Comparison of ENCODE assay signal across 2 cellular contexts in genomic region chr22:20619042-20619892, GRCh38.
TF ChIP-seq lines count a peak whose summit lies in the region.

No MANE protein-coding gene starts in this region.

TF ChIP-seq in HepG2, 621 proteins besides CTCF, POLR2A, EP300 and RAD21 (continued from another document):
- no peak for TF ChIP-seq RXRB (CRISPR knock-in tag; IDR thresholded peaks at IDR 0.05; ENCODE audit: borderline replicate concordance)
- peak; percentile 63 for TF ChIP-seq CEBPB (IDR thresholded peaks at IDR 0.05; ENCODE audit: borderline replicate concordance, low read depth, low read length)
- no peak for TF ChIP-seq ATF6 (CRISPR knock-in tag; conservative IDR thresholded peaks at IDR 0.05)

TF ChIP-seq in K562, 482 proteins besides CTCF, POLR2A, EP300 and RAD21 (continued from another document):
- peak; percentile 34 for TF ChIP-seq PRDM10 (IDR thresholded peaks at IDR 0.05; ENCODE audit: partially characterized antibody)
- TF ChIP-seq, protein P1, sequence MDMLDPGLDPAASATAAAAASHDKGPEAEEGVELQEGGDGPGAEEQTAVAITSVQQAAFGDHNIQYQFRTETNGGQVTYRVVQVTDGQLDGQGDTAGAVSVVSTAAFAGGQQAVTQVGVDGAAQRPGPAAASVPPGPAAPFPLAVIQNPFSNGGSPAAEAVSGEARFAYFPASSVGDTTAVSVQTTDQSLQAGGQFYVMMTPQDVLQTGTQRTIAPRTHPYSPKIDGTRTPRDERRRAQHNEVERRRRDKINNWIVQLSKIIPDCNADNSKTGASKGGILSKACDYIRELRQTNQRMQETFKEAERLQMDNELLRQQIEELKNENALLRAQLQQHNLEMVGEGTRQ (CRISPR knock-in tag; IDR thresholded peaks at IDR 0.05): 0 out of 2 replicates have a peak, but pooled peaks have one; percentile 1
- TF ChIP-seq ESRRA (IDR thresholded peaks at IDR 0.05; ENCODE audit: borderline replicate concordance, low read depth): no peak
- TF ChIP-seq, protein P2, sequence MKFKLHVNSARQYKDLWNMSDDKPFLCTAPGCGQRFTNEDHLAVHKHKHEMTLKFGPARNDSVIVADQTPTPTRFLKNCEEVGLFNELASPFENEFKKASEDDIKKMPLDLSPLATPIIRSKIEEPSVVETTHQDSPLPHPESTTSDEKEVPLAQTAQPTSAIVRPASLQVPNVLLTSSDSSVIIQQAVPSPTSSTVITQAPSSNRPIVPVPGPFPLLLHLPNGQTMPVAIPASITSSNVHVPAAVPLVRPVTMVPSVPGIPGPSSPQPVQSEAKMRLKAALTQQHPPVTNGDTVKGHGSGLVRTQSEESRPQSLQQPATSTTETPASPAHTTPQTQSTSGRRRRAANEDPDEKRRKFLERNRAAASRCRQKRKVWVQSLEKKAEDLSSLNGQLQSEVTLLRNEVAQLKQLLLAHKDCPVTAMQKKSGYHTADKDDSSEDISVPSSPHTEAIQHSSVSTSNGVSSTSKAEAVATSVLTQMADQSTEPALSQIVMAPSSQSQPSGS (CRISPR knock-in tag; IDR thresholded peaks at IDR 0.05): peak; percentile 62; the same call in 1 of the 2 replicates
- TF ChIP-seq, protein P3, sequence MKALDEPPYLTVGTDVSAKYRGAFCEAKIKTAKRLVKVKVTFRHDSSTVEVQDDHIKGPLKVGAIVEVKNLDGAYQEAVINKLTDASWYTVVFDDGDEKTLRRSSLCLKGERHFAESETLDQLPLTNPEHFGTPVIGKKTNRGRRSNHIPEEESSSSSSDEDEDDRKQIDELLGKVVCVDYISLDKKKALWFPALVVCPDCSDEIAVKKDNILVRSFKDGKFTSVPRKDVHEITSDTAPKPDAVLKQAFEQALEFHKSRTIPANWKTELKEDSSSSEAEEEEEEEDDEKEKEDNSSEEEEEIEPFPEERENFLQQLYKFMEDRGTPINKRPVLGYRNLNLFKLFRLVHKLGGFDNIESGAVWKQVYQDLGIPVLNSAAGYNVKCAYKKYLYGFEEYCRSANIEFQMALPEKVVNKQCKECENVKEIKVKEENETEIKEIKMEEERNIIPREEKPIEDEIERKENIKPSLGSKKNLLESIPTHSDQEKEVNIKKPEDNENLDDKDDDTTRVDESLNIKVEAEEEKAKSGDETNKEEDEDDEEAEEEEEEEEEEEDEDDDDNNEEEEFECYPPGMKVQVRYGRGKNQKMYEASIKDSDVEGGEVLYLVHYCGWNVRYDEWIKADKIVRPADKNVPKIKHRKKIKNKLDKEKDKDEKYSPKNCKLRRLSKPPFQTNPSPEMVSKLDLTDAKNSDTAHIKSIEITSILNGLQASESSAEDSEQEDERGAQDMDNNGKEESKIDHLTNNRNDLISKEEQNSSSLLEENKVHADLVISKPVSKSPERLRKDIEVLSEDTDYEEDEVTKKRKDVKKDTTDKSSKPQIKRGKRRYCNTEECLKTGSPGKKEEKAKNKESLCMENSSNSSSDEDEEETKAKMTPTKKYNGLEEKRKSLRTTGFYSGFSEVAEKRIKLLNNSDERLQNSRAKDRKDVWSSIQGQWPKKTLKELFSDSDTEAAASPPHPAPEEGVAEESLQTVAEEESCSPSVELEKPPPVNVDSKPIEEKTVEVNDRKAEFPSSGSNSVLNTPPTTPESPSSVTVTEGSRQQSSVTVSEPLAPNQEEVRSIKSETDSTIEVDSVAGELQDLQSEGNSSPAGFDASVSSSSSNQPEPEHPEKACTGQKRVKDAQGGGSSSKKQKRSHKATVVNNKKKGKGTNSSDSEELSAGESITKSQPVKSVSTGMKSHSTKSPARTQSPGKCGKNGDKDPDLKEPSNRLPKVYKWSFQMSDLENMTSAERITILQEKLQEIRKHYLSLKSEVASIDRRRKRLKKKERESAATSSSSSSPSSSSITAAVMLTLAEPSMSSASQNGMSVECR (CRISPR knock-in tag; IDR thresholded peaks at IDR 0.05): 0 out of 2 replicates have a peak, but pooled peaks have one; percentile 18
- no peak for TF ChIP-seq BACH1 (tag; IDR thresholded peaks at IDR 0.05)
- TF ChIP-seq, protein P4, sequence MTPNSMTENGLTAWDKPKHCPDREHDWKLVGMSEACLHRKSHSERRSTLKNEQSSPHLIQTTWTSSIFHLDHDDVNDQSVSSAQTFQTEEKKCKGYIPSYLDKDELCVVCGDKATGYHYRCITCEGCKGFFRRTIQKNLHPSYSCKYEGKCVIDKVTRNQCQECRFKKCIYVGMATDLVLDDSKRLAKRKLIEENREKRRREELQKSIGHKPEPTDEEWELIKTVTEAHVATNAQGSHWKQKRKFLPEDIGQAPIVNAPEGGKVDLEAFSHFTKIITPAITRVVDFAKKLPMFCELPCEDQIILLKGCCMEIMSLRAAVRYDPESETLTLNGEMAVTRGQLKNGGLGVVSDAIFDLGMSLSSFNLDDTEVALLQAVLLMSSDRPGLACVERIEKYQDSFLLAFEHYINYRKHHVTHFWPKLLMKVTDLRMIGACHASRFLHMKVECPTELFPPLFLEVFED (CRISPR knock-in tag; conservative IDR thresholded peaks at IDR 0.05): no peak
- peak; percentile 78 for TF ChIP-seq CEBPB (tag; IDR thresholded peaks at IDR 0.05)
- TF ChIP-seq BMI1 (IDR thresholded peaks at IDR 0.05; ENCODE audit: low read length): no peak
- no peak for TF ChIP-seq SMAD1 (IDR thresholded peaks at IDR 0.05; ENCODE audit: low read depth, low read length, partially characterized antibody)
- TF ChIP-seq, protein P5, sequence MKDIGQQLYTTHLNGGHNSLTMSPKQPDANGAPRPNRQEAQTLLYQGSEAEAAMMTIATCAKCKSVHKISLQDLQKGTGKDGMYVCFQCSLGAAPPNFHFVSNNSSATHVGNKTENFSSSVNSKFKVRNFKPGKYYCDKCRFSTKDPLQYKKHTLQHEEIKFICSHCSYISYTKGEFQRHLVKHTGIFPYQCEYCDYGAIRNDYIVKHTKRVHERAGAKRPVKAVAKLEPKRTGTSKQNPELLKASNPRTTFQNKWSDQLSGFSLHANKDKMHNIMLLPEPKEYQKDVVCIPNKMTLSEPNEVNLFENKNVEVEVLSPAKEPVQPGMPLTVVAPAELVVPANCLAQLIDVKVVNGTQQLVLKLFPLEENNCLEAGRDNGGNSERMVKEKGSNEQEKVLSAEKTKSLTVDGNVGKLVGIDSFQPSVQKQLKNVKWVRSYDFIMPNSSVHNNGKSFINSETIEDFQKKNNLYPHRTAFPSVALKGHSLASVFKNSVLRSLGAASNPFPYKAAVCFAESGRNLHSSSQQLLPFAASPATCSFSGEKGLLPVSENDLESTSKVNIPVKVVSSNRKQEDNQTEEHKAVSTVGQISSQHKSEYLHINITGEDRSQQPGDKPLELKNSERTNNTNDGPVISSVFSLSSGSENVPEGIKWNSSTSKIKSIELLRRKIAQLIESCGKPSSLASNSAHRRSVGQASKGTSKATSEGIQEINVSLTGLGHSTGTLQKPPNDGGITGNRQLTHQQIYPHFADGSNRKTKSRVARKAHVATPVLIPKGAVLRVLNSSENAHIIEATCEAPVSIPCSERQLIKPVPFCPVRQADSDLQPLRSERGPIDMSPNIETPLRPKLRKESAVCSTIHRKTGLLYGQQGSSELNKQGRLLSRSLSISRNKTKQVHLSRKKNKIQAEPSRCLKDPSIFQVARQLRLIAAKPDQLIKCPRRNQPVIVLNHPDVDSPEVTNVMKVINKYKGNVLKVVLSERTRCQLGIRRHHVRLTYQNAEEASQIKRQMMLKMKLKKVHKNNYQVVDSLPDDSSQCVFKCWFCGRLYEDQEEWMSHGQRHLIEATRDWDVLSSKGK (CRISPR knock-in tag; IDR thresholded peaks at IDR 0.05): no peak
- TF ChIP-seq BRCA1 (IDR thresholded peaks at IDR 0.05): no peak
- TF ChIP-seq BRCA1 (CRISPR knock-in tag; IDR thresholded peaks at IDR 0.05): peak; percentile 56; the same call in 1 of the 2 replicates
- no peak for TF ChIP-seq TCF7L2 (IDR thresholded peaks at IDR 0.05; ENCODE audit: low read depth, low read length)
- no peak for TF ChIP-seq FIP1L1 (IDR thresholded peaks at IDR 0.05; ENCODE audit: low read depth, low read length, poor library complexity, severe bottlenecking)
- TF ChIP-seq MTA3 (IDR thresholded peaks at IDR 0.05; ENCODE audit: borderline replicate concordance): no peak
- TF ChIP-seq IRF2 (CRISPR knock-in tag; IDR thresholded peaks at IDR 0.05): 0 out of 2 replicates have a peak, but pooled peaks have one; percentile 53
- TF ChIP-seq ZNF263 (CRISPR knock-in tag; IDR thresholded peaks at IDR 0.05; ENCODE audit: borderline replicate concordance): no peak
- no peak for TF ChIP-seq POLR2G (IDR thresholded peaks at IDR 0.05; ENCODE audit: low read depth, low read length)
- peak; percentile 7 for TF ChIP-seq SAP30 (IDR thresholded peaks at IDR 0.05; ENCODE audit: borderline replicate concordance, insufficient read depth, low read depth, low read length, poor library complexity, severe bottlenecking)
- no peak for TF ChIP-seq RBM14 (IDR thresholded peaks at IDR 0.05; ENCODE audit: borderline replicate concordance, insufficient read depth, low read depth, low read length)
- TF ChIP-seq, protein P6, sequence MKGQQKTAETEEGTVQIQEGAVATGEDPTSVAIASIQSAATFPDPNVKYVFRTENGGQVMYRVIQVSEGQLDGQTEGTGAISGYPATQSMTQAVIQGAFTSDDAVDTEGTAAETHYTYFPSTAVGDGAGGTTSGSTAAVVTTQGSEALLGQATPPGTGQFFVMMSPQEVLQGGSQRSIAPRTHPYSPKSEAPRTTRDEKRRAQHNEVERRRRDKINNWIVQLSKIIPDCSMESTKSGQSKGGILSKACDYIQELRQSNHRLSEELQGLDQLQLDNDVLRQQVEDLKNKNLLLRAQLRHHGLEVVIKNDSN (CRISPR knock-in tag; IDR thresholded peaks at IDR 0.05): peak; percentile 14; the same call in 1 of the 2 replicates
- TF ChIP-seq ZNF143 (CRISPR knock-in tag; IDR thresholded peaks at IDR 0.05): peak; percentile 57; the same call in 1 of the 2 replicates
- peak in 1 of 2 experiments; percentile 58; a peak in 1 of 4 replicates for TF ChIP-seq FOXA3 (CRISPR knock-in tag; conservative IDR thresholded peaks at IDR 0.05 in 1 of 2, IDR thresholded peaks at IDR 0.05 in 1 of 2)
